ENCODE assay signal across 21 cellular contexts in genomic region chr3:194235160-194235559, GRCh38.
DNase-seq lines count a peak whose midpoint lies in the region; ATAC-seq, FAIRE-seq and TF ChIP-seq lines count a peak whose summit lies in the region.
"Had no signal": no experiment of that assay in that cellular context is flagged by ENCODE, and none has a peak within 500 bp of the region (broad histone marks: within the 10 kb centered on the region; RNA-seq: fewer than 3 reads in every experiment).

No MANE protein-coding gene starts in this region.

- peak overlapping the region; percentile 77 for H2AFZ ChIP-seq in K562 (ENCODE audit: low read depth, low read length)

- TF ChIP-seq CTCF in Caco-2 (IDR thresholded peaks at IDR 0.05; ENCODE audit: insufficient read depth in 1 of 2, low read depth in 1 of 2, low read length in 1 of 2, severe bottlenecking in 1 of 2, unreplicated experiment in 1 of 2) = no peak
- TF ChIP-seq CTCF in K562 (IDR thresholded peaks at IDR 0.05 in 2 of 3, conservative IDR thresholded peaks at IDR 0.05 in 1 of 3; ENCODE audit: insufficient read depth in 2 of 3, low read depth in 1 of 3, low read length in 3 of 3) = no peak
- no peak for TF ChIP-seq CTCF in heart right ventricle (IDR thresholded peaks at IDR 0.05)
- no peak for TF ChIP-seq CTCF in nephron progenitor cell (IDR thresholded peaks at IDR 0.05)
- no peak for TF ChIP-seq CTCF in omental fat pad (IDR thresholded peaks at IDR 0.05)

- peaks cover 23% of the 10 kb centered on the region for H3K4me1 Mint-ChIP-seq in Caco-2 (ENCODE audit: low read depth, unreplicated experiment)
- H3K4me1 Mint-ChIP-seq in nephron progenitor cell = peaks cover 39% of the 10 kb centered on the region
- H3K4me1 Mint-ChIP-seq: IgD-negative memory B cell had no signal

- no peaks in the 10 kb centered on the region for H3K27me3 ChIP-seq in Caco-2 (replicated peaks; ENCODE audit: control insufficient read depth, insufficient read depth, low read length)
- H3K27me3 ChIP-seq in K562 (ENCODE audit: control insufficient read depth in 2 of 2, insufficient read depth in 2 of 2, low read length in 2 of 2) = no peaks in the 10 kb centered on the region
- peaks cover 0 to 17% (median 0%) of the 10 kb centered on the region in 7 donors for H3K27me3 ChIP-seq in heart right ventricle
- H3K27me3 ChIP-seq: MG63 had no signal

- H3K36me3 Mint-ChIP-seq in Caco-2 (ENCODE audit: insufficient read depth, unreplicated experiment) (peaks cover 6% of the 10 kb centered on the region), nephron progenitor cell (ENCODE audit: low read depth) (peaks cover 10% of the 10 kb centered on the region)
- H3K36me3 Mint-ChIP-seq: IgD-negative memory B cell had no signal

- H3K27me3 Mint-ChIP-seq in Caco-2 (ENCODE audit: insufficient read depth, unreplicated experiment) (no peaks in the 10 kb centered on the region), nephron progenitor cell (ENCODE audit: low read depth, poor library complexity) (peaks cover 12% of the 10 kb centered on the region)

- ATAC-seq in K562 (peak; percentile 57), heart right ventricle (peak in 7 of 8 donors; percentile 55 to 89 (median 84)), omental fat pad (ENCODE audit: low FRiP score) (no peak)
- ATAC-seq: A549, Panc1 had no signal

- H3K79me2 ChIP-seq in K562 (ENCODE audit: control insufficient read depth, insufficient read depth, low read length) = no peaks in the 10 kb centered on the region

- FAIRE-seq in K562 (lab: Jason Lieb, UNC) = peak; percentile 71
- FAIRE-seq in GM19239 (lab: Jason Lieb, UNC) = no peak
- FAIRE-seq: A549, HTR-8/SVneo had no signal

- H3K36me3 ChIP-seq in Caco-2 (ENCODE audit: control insufficient read depth, insufficient read depth, low read length) (no peaks in the 10 kb centered on the region), K562 (ENCODE audit: control insufficient read depth, insufficient read depth, low read length) (no peaks in the 10 kb centered on the region), heart right ventricle (no peaks in the 10 kb centered on the region)
- H3K36me3 ChIP-seq: MG63 had no signal

- peaks cover 15% of the 10 kb centered on the region for H3K9me3 Mint-ChIP-seq in Caco-2 (ENCODE audit: unreplicated experiment)
- peaks cover 20% of the 10 kb centered on the region for H3K9me3 Mint-ChIP-seq in nephron progenitor cell
- H3K9me3 Mint-ChIP-seq: CD4-positive, alpha-beta T cell; H9 had no signal

- 38% methylated on average over 2 of the region's 2 CpGs for WGBS in K562 (ENCODE audit: insufficient coverage, low coverage, missing lambda C conversion rate)
- WGBS in heart right ventricle, 2 donors = 59 to 64% methylated on average over 2 of the region's 2 CpGs

- intact Hi-C loops in Caco-2 (cut with micrococcal nuclease; ENCODE audit: unreplicated experiment) = loop anchor here (2.0 kb wide), 1 partner anchor 62 kb away; no protein-coding TSS in a partner anchor
- intact Hi-C loops in K562 (cut with micrococcal nuclease) = no loop called here
- intact Hi-C loops in heart right ventricle (cut with DNase I) = no loop called here

- no peak for TF ChIP-seq POLR2A in K562 (conservative IDR thresholded peaks at IDR 0.05)

- CTCF ChIA-PET in Caco-2 (lab: Charles Lee) (no interaction called here), K562 (lab: Yijun Ruan, JAX; ENCODE audit: low intra/inter-chr PET ratio) (no interaction called here)

- H3K4me3 ChIP-seq in Caco-2 (ENCODE audit: low read depth, low read length) (no peak overlapping the region), K562 (no peak overlapping the region), heart right ventricle (no peak overlapping the region)
- H3K4me3 ChIP-seq: A549, MG63 had no signal

- no peak for TF ChIP-seq RAD21 in K562 (CRISPR knock-in tag; conservative IDR thresholded peaks at IDR 0.05 in 1 of 2, IDR thresholded peaks at IDR 0.05 in 1 of 2)

- peak overlapping the region; percentile 26 for H3K4me2 ChIP-seq in K562 (ENCODE audit: insufficient read depth, low read length)
- H3K4me2 ChIP-seq: A549 had no signal

- H3K9me3 ChIP-seq in Caco-2 (no peaks in the 10 kb centered on the region), K562 (replicated peaks; ENCODE audit: control insufficient read depth, insufficient read depth, low read depth, low read length) (peaks cover 9% of the 10 kb centered on the region; the same call in 1 of the 2 replicates), heart right ventricle (peaks cover 0 to 7% (median 0%) of the 10 kb centered on the region in 11 donors)
- H3K9me3 ChIP-seq: A549, MG63 had no signal

- H3K27ac ChIP-seq in K562 (ENCODE audit: extremely low read depth, low read depth, low read length) (peak overlapping the region; percentile 40; the same call in 1 of the 3 replicates), heart right ventricle (peak overlapping the region in 2 of 10 donors; percentile 8 to 39)
- H3K27ac ChIP-seq: A549 had no signal

- peaks cover 16% of the 10 kb centered on the region for H3K4me1 ChIP-seq in Caco-2
- peaks cover 7 to 29% of the 10 kb centered on the region in 2 experiments for H3K4me1 ChIP-seq in K562 (replicated peaks in 1 of 2; ENCODE audit: control insufficient read depth in 2 of 2, insufficient read depth in 2 of 2, low read length in 2 of 2)
- H3K4me1 ChIP-seq in heart right ventricle = peaks cover 0 to 13% (median 0%) of the 10 kb centered on the region in 9 donors

- H3K9ac ChIP-seq in K562 (ENCODE audit: insufficient read depth in 1 of 2, low read depth in 2 of 2, low read length in 2 of 2) = peak overlapping the region in 1 of 2 experiments; percentile 6; a peak in 1 of 4 replicates

- peak; percentile 14; the same call in 1 of the 2 replicates for TF ChIP-seq EP300 in K562 (IDR thresholded peaks at IDR 0.05; ENCODE audit: low read length)

- peak overlapping the region; percentile 14 for H3K27ac Mint-ChIP-seq in Caco-2 (ENCODE audit: unreplicated experiment)
- H3K27ac Mint-ChIP-seq in nephron progenitor cell = peak overlapping the region; percentile 16
- H3K27ac Mint-ChIP-seq: CD4-positive, alpha-beta T cell; H9; IgD-negative memory B cell had no signal

- BruUV-seq in Caco-2 (replicated peaks; lab: Mats Ljungman, UMichigan) (no TSS peak), K562 (replicated peaks; lab: Mats Ljungman, UMichigan) (no TSS peak)

- no peaks in the 10 kb centered on the region for H4K20me1 ChIP-seq in K562 (replicated peaks; ENCODE audit: control insufficient read depth, insufficient read depth, low read length)

- H3K9me1 ChIP-seq in K562 (ENCODE audit: control insufficient read depth, insufficient read depth, low read length) = no peaks in the 10 kb centered on the region

- POLR2A ChIA-PET in Caco-2 (lab: Charles Lee) = interaction anchor here (0.7 kb wide), 1 partner anchor 134 kb away, joined by 5 read pairs; no protein-coding TSS in a partner anchor
- POLR2A ChIA-PET in K562 (lab: Yijun Ruan, JAX) = interaction anchor here (1.1 kb wide), 1 partner anchor 12 kb away, joined by 4 read pairs; no protein-coding TSS in a partner anchor

- in situ Hi-C loops in K562 (cut with MboI) = no loop called here

- DNase-seq in Caco-2 (peak in 1 of 2 experiments; percentile 29), K562 (ENCODE audit: extremely low read depth in 1 of 4, low spot score in 3 of 4) (peak in 2 of 4 experiments; percentile 44 to 62), heart right ventricle (no peak), nephron progenitor cell (no peak), omental fat pad (ENCODE audit: low spot score) (no peak), GM19239 (ENCODE audit: insufficient read length, low spot score) (no peak), SKM-1 (lab: John Stamatoyannopoulos, UW; ENCODE audit: unreplicated experiment) (no peak)
- DNase-seq: CD4-positive, alpha-beta T cell; DMS153; H9; Kasumi-1; MG63; NCI-H1048; NCI-H1436 treated with DMSO at 0.1 percent for 48 hours; NCI-H2029; NCI-H446; NCI-H69 had no signal

- H3K4me3 Mint-ChIP-seq in Caco-2 (ENCODE audit: unreplicated experiment) (no peak overlapping the region), nephron progenitor cell (no peak overlapping the region)
- H3K4me3 Mint-ChIP-seq: CD4-positive, alpha-beta T cell; H9; IgD-negative memory B cell had no signal

TF ChIP-seq in K562, 482 proteins besides CTCF, POLR2A, EP300 and RAD21 (continues in another document):
- TF ChIP-seq HDAC2 (IDR thresholded peaks at IDR 0.05) (no peak), SAP30 (IDR thresholded peaks at IDR 0.05; ENCODE audit: borderline replicate concordance, insufficient read depth, low read depth, low read length, poor library complexity, severe bottlenecking) (no peak), ZFP36 (IDR thresholded peaks at IDR 0.05; ENCODE audit: low read depth, low read length, partially characterized antibody) (no peak), ZNF408 (CRISPR knock-in tag; IDR thresholded peaks at IDR 0.05; ENCODE audit: low read depth) (no peak), MEIS2 (IDR thresholded peaks at IDR 0.05; ENCODE audit: partially characterized antibody) (peak; percentile 20), NCOR1 (IDR thresholded peaks at IDR 0.05) (peak; percentile 45), MEF2D (tag; conservative IDR thresholded peaks at IDR 0.05; ENCODE audit: low read depth) (peak; percentile 70), SIN3B (IDR thresholded peaks at IDR 0.05; ENCODE audit: low read depth) (no peak), CTBP1 (IDR thresholded peaks at IDR 0.05; ENCODE audit: borderline replicate concordance) (peak; percentile 26; the same call in 1 of the 2 replicates), DPF2 (IDR thresholded peaks at IDR 0.05) (peak; percentile 60; the same call in 1 of the 2 replicates), SMARCA4 (IDR thresholded peaks at IDR 0.05) (0 out of 2 replicates have a peak, but pooled peaks have one; percentile 42)
